ENCODE assay signal across 16 cellular contexts in the genomic region with DNA sequence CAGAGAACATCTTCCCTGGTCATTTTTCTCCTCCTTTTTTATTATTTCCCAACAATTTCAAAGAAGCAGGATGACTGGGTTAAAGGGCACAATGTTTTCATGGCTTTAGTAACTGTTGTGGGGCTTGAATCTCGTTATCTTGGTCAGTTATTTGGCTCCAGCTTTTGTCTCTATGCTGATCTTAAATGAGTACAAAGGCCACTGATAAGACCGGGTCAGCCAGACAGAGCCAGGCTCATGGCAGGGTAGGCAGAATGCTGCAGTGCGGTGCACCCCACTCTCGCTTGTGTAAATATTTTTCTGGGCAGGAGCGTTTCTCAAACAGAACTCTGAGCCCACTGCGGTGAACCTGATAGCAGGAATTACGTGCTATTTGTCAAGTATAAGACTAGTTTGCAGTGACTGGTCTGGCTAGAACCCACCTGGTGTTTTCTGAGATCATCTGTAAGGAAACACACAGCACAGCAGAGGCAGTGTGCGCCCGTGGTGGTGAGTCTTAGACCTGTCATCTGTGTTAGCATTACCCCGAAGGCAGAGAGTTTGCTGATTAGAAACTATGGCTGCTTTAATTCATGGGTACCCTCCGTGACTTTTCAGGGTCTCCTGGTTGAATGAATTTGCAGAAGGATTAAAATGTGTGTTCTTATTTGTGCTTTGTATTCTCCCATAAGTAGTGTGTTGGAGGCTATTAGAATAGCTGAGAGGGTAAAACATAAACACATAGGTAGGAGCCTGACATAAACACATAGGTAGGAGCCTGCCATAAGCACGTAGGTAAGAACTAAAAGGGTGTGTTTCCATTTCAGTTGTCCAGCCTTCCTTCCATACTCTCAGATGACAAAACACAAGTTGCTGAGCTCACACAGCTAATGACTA.
DNase-seq lines count a peak whose midpoint lies in the region; ATAC-seq, FAIRE-seq and TF ChIP-seq lines count a peak whose summit lies in the region.
"Had no signal": no experiment of that assay in that cellular context is flagged by ENCODE, and none has a peak within 500 bp of the region (broad histone marks: within the 10 kb centered on the region; RNA-seq: fewer than 3 reads in every experiment).

No MANE protein-coding gene starts in this region.

- no peaks in the 10 kb centered on the region for H3K9me3 ChIP-seq in body of pancreas
- no peaks in the 10 kb centered on the region for H3K9me3 ChIP-seq in hepatocyte (ENCODE audit: low read depth)

- H3K9me3 Mint-ChIP-seq in stimulated activated naive B cell treated with anti-CD40 and anti-IgM and Interleukin-4, amounts not matched to agents 10 μg/mL and 1 μg/mL and 100 μg/mL, for 72 hours = no peaks in the 10 kb centered on the region
- H3K9me3 Mint-ChIP-seq: activated naive CD4-positive, alpha-beta T cell treated with anti-CD3 and anti-CD28 coated beads, Interleukin-2, amount 10 ng/mL, durations not matched to agents 7 days and 5 days had no signal

- ATAC-seq in body of pancreas (peak; percentile 90), GM19035 (IDR thresholded peaks at IDR 0.05; ENCODE audit: unreplicated experiment) (no peak)
- no peak for ATAC-seq in stimulated activated naive B cell treated with anti-CD40 and anti-IgM and Interleukin-4, amounts not matched to agents 10 μg/mL and 1 μg/mL and 100 μg/mL, for 72 hours (replicated peaks)

- DNase-seq in H54 (ENCODE audit: insufficient read length, low spot score) = no peak
- DNase-seq in body of pancreas = peak; percentile 75 to 92 (median 84)
- peak; percentile 85 for DNase-seq in hepatocyte (ENCODE audit: low spot score)
- no peak for DNase-seq in DMS153 treated with DMSO at 0.1 percent for 48 hours (lab: John Stamatoyannopoulos, UW; ENCODE audit: unreplicated experiment)
- no peak for DNase-seq in stimulated activated naive B cell treated with anti-CD40 and anti-IgM and Interleukin-4, amounts not matched to agents 10 μg/mL and 1 μg/mL and 100 μg/mL, for 72 hours
- DNase-seq in NCI-H1417 (lab: John Stamatoyannopoulos, UW) = no peak
- DNase-seq: activated CD4-positive, alpha-beta T cell treated with anti-CD3 and anti-CD28 coated beads for 1 hour; activated naive CD4-positive, alpha-beta T cell treated with anti-CD3 and anti-CD28 coated beads, Interleukin-2, amount 10 ng/mL, durations not matched to agents 7 days and 5 days; glutamatergic neuron; H7; NCI-H1092; OCI-M1 had no signal

- H3K4me3 Mint-ChIP-seq in stimulated activated naive B cell treated with anti-CD40 and anti-IgM and Interleukin-4, amounts not matched to agents 10 μg/mL and 1 μg/mL and 100 μg/mL, for 72 hours = no peak overlapping the region
- H3K4me3 Mint-ChIP-seq: activated naive CD4-positive, alpha-beta T cell treated with anti-CD3 and anti-CD28 coated beads, Interleukin-2, amount 10 ng/mL, durations not matched to agents 7 days and 5 days had no signal

- no peaks in the 10 kb centered on the region for H3K27me3 Mint-ChIP-seq in stimulated activated naive B cell treated with anti-CD40 and anti-IgM and Interleukin-4, amounts not matched to agents 10 μg/mL and 1 μg/mL and 100 μg/mL, for 72 hours
- H3K27me3 Mint-ChIP-seq: activated naive CD4-positive, alpha-beta T cell treated with anti-CD3 and anti-CD28 coated beads, Interleukin-2, amount 10 ng/mL, durations not matched to agents 7 days and 5 days had no signal

- TF ChIP-seq CTCF in body of pancreas (IDR thresholded peaks at IDR 0.05) = peak in 2 of 7 experiments; percentile 14 to 29
- TF ChIP-seq CTCF in hepatocyte (IDR thresholded peaks at IDR 0.05; ENCODE audit: poor library complexity) = no peak

- H4K20me1 ChIP-seq in hepatocyte (ENCODE audit: insufficient read depth, poor library complexity, severe bottlenecking) = no peaks in the 10 kb centered on the region

- peaks cover 18% of the 10 kb centered on the region for H3K79me2 ChIP-seq in hepatocyte
- H3K79me2 ChIP-seq: parathyroid adenoma had no signal

- peak overlapping the region; percentile 71 for H3K4me2 ChIP-seq in hepatocyte

- peaks cover 0 to 4% of the 10 kb centered on the region in 2 donors for H3K4me1 Mint-ChIP-seq in stimulated activated naive B cell treated with anti-CD40 and anti-IgM and Interleukin-4, amounts not matched to agents 10 μg/mL and 1 μg/mL and 100 μg/mL, for 72 hours

- intact Hi-C loops in body of pancreas (cut with DNase I) = no loop called here

- H3K36me3 ChIP-seq in body of pancreas (replicated peaks in 1 of 2; ENCODE audit: insufficient read depth in 1 of 2, low read depth in 2 of 2) = no peaks in the 10 kb centered on the region
- no peaks in the 10 kb centered on the region for H3K36me3 ChIP-seq in hepatocyte (replicated peaks; ENCODE audit: insufficient read depth, low read depth)
- no peaks in the 10 kb centered on the region for H3K36me3 ChIP-seq in rectal smooth muscle tissue (ENCODE audit: control insufficient read depth, insufficient read depth, low read length)

- peak; percentile 92 for FAIRE-seq in H54 (lab: Jason Lieb, UNC)
- FAIRE-seq: GM18507 had no signal

- H3K36me3 Mint-ChIP-seq in stimulated activated naive B cell treated with anti-CD40 and anti-IgM and Interleukin-4, amounts not matched to agents 10 μg/mL and 1 μg/mL and 100 μg/mL, for 72 hours = no peaks in the 10 kb centered on the region

- TF ChIP-seq POLR2A in H54 (IDR thresholded peaks at IDR 0.05; ENCODE audit: low read depth, low read length) (no peak), body of pancreas (IDR thresholded peaks at IDR 0.05) (peak in 2 of 3 donors; percentile 68 to 74)

- no peak overlapping the region for H3K4me3 ChIP-seq in body of pancreas
- no peak overlapping the region for H3K4me3 ChIP-seq in hepatocyte
- peak overlapping the region; percentile 25 for H3K4me3 ChIP-seq in rectal smooth muscle tissue (ENCODE audit: low read length)

- H3K9ac ChIP-seq in rectal smooth muscle tissue (ENCODE audit: low read length) = no peak overlapping the region
- H3K9ac ChIP-seq: parathyroid adenoma had no signal

- 9 to 13% methylated on average over 9 to 12 of the region's 12 CpGs for WGBS in body of pancreas, 2 donors
- WGBS in hepatocyte (ENCODE audit: low lambda C conversion rate, missing lambda C conversion rate) = 13% methylated on average over 12 of the region's 12 CpGs

- H3K27ac ChIP-seq in body of pancreas (peak overlapping the region; percentile 80 to 96 (median 88)), hepatocyte (peak overlapping the region; percentile 92), rectal smooth muscle tissue (ENCODE audit: low read depth, low read length) (peak overlapping the region; percentile 89)
- H3K27ac ChIP-seq: parathyroid adenoma had no signal

- H3K9me2 ChIP-seq in hepatocyte (replicated peaks; ENCODE audit: insufficient read depth) = no peaks in the 10 kb centered on the region

- no peaks in the 10 kb centered on the region for H3K27me3 ChIP-seq in body of pancreas
- no peaks in the 10 kb centered on the region for H3K27me3 ChIP-seq in hepatocyte
- no peaks in the 10 kb centered on the region for H3K27me3 ChIP-seq in rectal smooth muscle tissue (ENCODE audit: control insufficient read depth, insufficient read depth, low read length)

- no peak overlapping the region for H2AFZ ChIP-seq in hepatocyte
- H2AFZ ChIP-seq: parathyroid adenoma had no signal

- H3K27ac Mint-ChIP-seq in stimulated activated naive B cell treated with anti-CD40 and anti-IgM and Interleukin-4, amounts not matched to agents 10 μg/mL and 1 μg/mL and 100 μg/mL, for 72 hours = no peak overlapping the region
- H3K27ac Mint-ChIP-seq: activated naive CD4-positive, alpha-beta T cell treated with anti-CD3 and anti-CD28 coated beads, Interleukin-2, amount 10 ng/mL, durations not matched to agents 7 days and 5 days had no signal

- H3K4me1 ChIP-seq in body of pancreas (peaks cover 42% of the 10 kb centered on the region), hepatocyte (ENCODE audit: insufficient read depth) (peaks cover 24% of the 10 kb centered on the region), rectal smooth muscle tissue (ENCODE audit: control insufficient read depth, insufficient read depth, low read length) (peaks cover 30% of the 10 kb centered on the region)
- H3K4me1 ChIP-seq: parathyroid adenoma had no signal

Comparison
In these comparisons a context has a peak if more than half of its experiments do, and no peak if none do; other contexts are left out.
1. DNase-seq: peak in body of pancreas (4 of 4) and hepatocyte (single experiment); none in H54 (single experiment), DMS153 treated with DMSO at 0.1 percent for 48 hours (single experiment), stimulated activated naive B cell treated with anti-CD40 and anti-IgM and Interleukin-4, amounts not matched to agents 10 μg/mL and 1 μg/mL and 100 μg/mL, for 72 hours (single experiment) and NCI-H1417 (0 of 3).
2. Peak in every context shown above with its lines, with median percentiles within 50 percentile points of each other: H3K27ac ChIP-seq.